ENCODE assay signal across 19 cellular contexts in the genomic region with DNA sequence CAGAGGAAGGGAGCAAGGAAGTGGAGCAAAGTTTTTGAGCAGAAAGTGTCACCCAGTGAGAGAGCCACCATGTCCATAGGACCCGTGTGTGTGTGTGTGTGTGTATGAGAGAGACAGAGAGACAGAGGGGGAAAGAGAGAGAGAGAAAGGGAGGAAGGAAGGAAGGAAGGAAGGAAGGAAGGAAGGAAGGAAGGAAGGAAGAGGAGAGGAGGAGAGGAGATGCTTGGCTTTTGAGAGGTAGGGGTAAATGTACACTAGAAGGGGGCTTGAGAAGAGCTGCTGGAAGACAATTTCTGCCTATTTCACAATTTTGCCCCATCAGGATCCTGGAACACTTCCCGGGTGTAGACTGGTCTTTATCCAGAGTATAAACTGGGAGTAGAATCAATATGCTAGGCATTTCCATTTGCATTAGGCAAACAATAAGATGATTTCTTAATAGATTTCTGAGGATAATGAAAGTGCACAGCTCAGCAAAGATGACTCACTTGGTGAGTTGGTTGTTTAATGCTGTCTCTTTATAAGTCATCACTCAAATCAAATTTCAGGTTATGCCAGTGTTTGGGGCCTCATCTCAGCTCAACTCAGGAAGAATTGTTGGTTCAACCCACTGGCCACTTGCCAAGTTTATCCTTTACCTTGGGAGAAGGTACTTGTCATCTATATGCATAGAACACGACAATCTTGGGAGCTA.
DNase-seq lines count a peak whose midpoint lies in the region; ATAC-seq, FAIRE-seq and TF ChIP-seq lines count a peak whose summit lies in the region.
"Had no signal": no experiment of that assay in that cellular context is flagged by ENCODE, and none has a peak within 500 bp of the region (broad histone marks: within the 10 kb centered on the region; RNA-seq: fewer than 3 reads in every experiment).

No MANE protein-coding gene starts in this region.

- H3K9ac ChIP-seq in IMR-90 (ENCODE audit: low read depth, low read length): no peak overlapping the region
- no peak overlapping the region for H3K9ac ChIP-seq in keratinocyte (ENCODE audit: control insufficient read depth, extremely low read depth, insufficient read depth, low read length)

- no peak overlapping the region for H2BK5ac ChIP-seq in IMR-90 (ENCODE audit: low read depth, low read length, poor library complexity, severe bottlenecking)

- TF ChIP-seq CTCF in IMR-90 (conservative IDR thresholded peaks at IDR 0.05; ENCODE audit: low read depth, low read length) (no peak), astrocyte of the spinal cord (IDR thresholded peaks at IDR 0.05; ENCODE audit: low read depth, low read length) (no peak), keratinocyte (optimal IDR thresholded peaks at IDR 0.05 in 1 of 3, IDR thresholded peaks at IDR 0.05 in 1 of 3, conservative IDR thresholded peaks at IDR 0.05 in 1 of 3; ENCODE audit: extremely low read depth in 1 of 3, insufficient read depth in 2 of 3, low read length in 3 of 3) (no peak)

- BruUV-seq in IMR-90 (replicated peaks; lab: Mats Ljungman, UMichigan): no TSS peak

- no peak overlapping the region for H3K4me3 Mint-ChIP-seq in stimulated activated effector memory CD8-positive, alpha-beta T cell treated with anti-CD3 and anti-CD28 coated beads, Interleukin-12 subunit alpha, Interleukin-12 subunit beta, amount 100 ng/mL, for 72 hours
- H3K4me3 Mint-ChIP-seq: activated CD4-positive, alpha-beta T cell treated with anti-CD3 and anti-CD28 coated beads for 36 hours; activated naive CD8-positive, alpha-beta T cell; central memory CD8-positive, alpha-beta T cell; immature natural killer cell; T-helper 2 cell treated with Interferon-gamma antibody and Interleukin-4, amounts not matched to agents 5 μg/mL and 100 μg/mL, for 36 hours had no signal

- no peak overlapping the region for H3K4me2 ChIP-seq in IMR-90 (ENCODE audit: low read depth, low read length)
- H3K4me2 ChIP-seq in keratinocyte (ENCODE audit: control insufficient read depth, extremely low read depth, insufficient read depth, low read depth, low read length): no peak overlapping the region

- in situ Hi-C loops in IMR-90 (cut with MboI; ENCODE audit: low sequenced_read_pairs) (no loop called here), astrocyte of the spinal cord (cut with HindIII; ENCODE audit: low sequenced_read_pairs) (no loop called here)

- POLR2A ChIA-PET in IMR-90 (lab: Charles Lee; ENCODE audit: unreplicated experiment): no interaction called here

- no peak overlapping the region for H3K27ac Mint-ChIP-seq in stimulated activated effector memory CD8-positive, alpha-beta T cell treated with anti-CD3 and anti-CD28 coated beads, Interleukin-12 subunit alpha, Interleukin-12 subunit beta, amount 100 ng/mL, for 72 hours
- H3K27ac Mint-ChIP-seq: activated CD4-positive, alpha-beta T cell treated with anti-CD3 and anti-CD28 coated beads for 36 hours; activated naive CD8-positive, alpha-beta T cell; immature natural killer cell; T-helper 2 cell treated with Interferon-gamma antibody and Interleukin-4, amounts not matched to agents 5 μg/mL and 100 μg/mL, for 36 hours had no signal

- no peaks in the 10 kb centered on the region for H3K79me2 ChIP-seq in keratinocyte (ENCODE audit: control insufficient read depth, insufficient read depth, low read length)

- no peak overlapping the region for H4K8ac ChIP-seq in IMR-90 (ENCODE audit: low read depth in 2 of 2, low read length in 2 of 2)

- peak; percentile 72 for FAIRE-seq in keratinocyte (lab: Jason Lieb, UNC)
- FAIRE-seq: H1 had no signal

- TF ChIP-seq POLR2A in IMR-90 (IDR thresholded peaks at IDR 0.05; ENCODE audit: low read depth, low read length): no peak

- ATAC-seq in IMR-90 (ENCODE audit: low read depth) (no peak), GM18868 (IDR thresholded peaks at IDR 0.05; ENCODE audit: unreplicated experiment) (no peak)
- no peak for ATAC-seq in stimulated activated effector memory CD8-positive, alpha-beta T cell treated with anti-CD3 and anti-CD28 coated beads, Interleukin-12 subunit alpha, Interleukin-12 subunit beta, amount 100 ng/mL, for 72 hours
- ATAC-seq: activated CD4-positive, alpha-beta T cell treated with anti-CD3 and anti-CD28 coated beads for 36 hours; Panc1; sciatic nerve had no signal

- H3K4me3 ChIP-seq in IMR-90 (ENCODE audit: insufficient read depth, low read depth, low read length) (no peak overlapping the region), astrocyte of the spinal cord (ENCODE audit: low read depth, low read length) (no peak overlapping the region), keratinocyte (ENCODE audit: control insufficient read depth in 2 of 3, extremely low read depth in 1 of 3, insufficient read depth in 2 of 3, low read depth in 1 of 3, low read length in 3 of 3) (no peak overlapping the region)
- H3K4me3 ChIP-seq: tibial nerve had no signal

- no peaks in the 10 kb centered on the region; the same call in 1 of the 2 replicates for H3K27me3 ChIP-seq in IMR-90 (ENCODE audit: control insufficient read depth, insufficient read depth, low read length)
- H3K27me3 ChIP-seq in keratinocyte (ENCODE audit: control insufficient read depth, extremely low read depth, insufficient read depth, low read length): no peaks in the 10 kb centered on the region
- H3K27me3 ChIP-seq: tibial nerve had no signal

- H3K36me3 ChIP-seq in IMR-90 (ENCODE audit: control insufficient read depth, insufficient read depth, low read length) (no peaks in the 10 kb centered on the region), keratinocyte (ENCODE audit: control insufficient read depth in 2 of 2, extremely low read depth in 1 of 2, insufficient read depth in 2 of 2, low read length in 2 of 2) (no peaks in the 10 kb centered on the region)
- H3K36me3 ChIP-seq: tibial nerve had no signal

- dilution Hi-C loops in IMR-90 (cut with HindIII; ENCODE audit: low sequenced_read_pairs, unreplicated experiment) (no loop called here), keratinocyte (cut with MboI; ENCODE audit: extremely low pct_ligation_motif_present, low sequenced_read_pairs) (no loop called here)

- no peaks in the 10 kb centered on the region for H3K9me3 ChIP-seq in IMR-90 (ENCODE audit: control insufficient read depth, insufficient read depth, low read length)
- no peaks in the 10 kb centered on the region for H3K9me3 ChIP-seq in keratinocyte (ENCODE audit: control insufficient read depth, low read depth, low read length)
- H3K9me3 ChIP-seq: tibial nerve had no signal

- H4K5ac ChIP-seq in IMR-90 (ENCODE audit: low read depth, low read length): no peak overlapping the region

- H3K9me3 Mint-ChIP-seq in stimulated activated effector memory CD8-positive, alpha-beta T cell treated with anti-CD3 and anti-CD28 coated beads, Interleukin-12 subunit alpha, Interleukin-12 subunit beta, amount 100 ng/mL, for 72 hours: peaks cover 4% of the 10 kb centered on the region

- DNase-seq in AG08395 (ENCODE audit: low spot score): peak; percentile 7
- DNase-seq in IMR-90: peak; percentile 19
- peak; percentile 40 for DNase-seq in astrocyte of the spinal cord (ENCODE audit: low read depth, low spot score)
- DNase-seq in keratinocyte (ENCODE audit: low read depth, low spot score): peak; percentile 2
- DNase-seq in stimulated activated effector memory CD8-positive, alpha-beta T cell treated with anti-CD3 and anti-CD28 coated beads, Interleukin-12 subunit alpha, Interleukin-12 subunit beta, amount 100 ng/mL, for 72 hours (ENCODE audit: low spot score in 2 of 2): no peak
- no peak for DNase-seq in hippocampal formation (lab: John Stamatoyannopoulos, UW)
- DNase-seq in T-helper 1 cell: no peak
- DNase-seq: activated CD4-positive, alpha-beta T cell treated with anti-CD3 and anti-CD28 coated beads for 36 hours; immature natural killer cell; NCI-H1105 treated with DMSO at 0.1 percent for 48 hours; stimulated activated CD4-positive, alpha-beta T cell treated with anti-CD3 and anti-CD28 coated beads, Interleukin-4, amount 100 ng/mL, for 1 hour had no signal

- H3K4ac ChIP-seq in IMR-90 (ENCODE audit: low read depth, low read length): no peak overlapping the region

- no peak overlapping the region; the same call in 1 of the 2 replicates for H2AK5ac ChIP-seq in IMR-90 (ENCODE audit: low read depth, low read length)

- no peak overlapping the region for H2BK20ac ChIP-seq in IMR-90 (ENCODE audit: low read depth, low read length)

- intact Hi-C loops in IMR-90 (cut with micrococcal nuclease): no loop called here

- no peak overlapping the region for H3K23ac ChIP-seq in IMR-90 (ENCODE audit: low read depth, low read length)

- no peaks in the 10 kb centered on the region for H3K4me1 Mint-ChIP-seq in stimulated activated effector memory CD8-positive, alpha-beta T cell treated with anti-CD3 and anti-CD28 coated beads, Interleukin-12 subunit alpha, Interleukin-12 subunit beta, amount 100 ng/mL, for 72 hours
- H3K4me1 Mint-ChIP-seq: activated CD4-positive, alpha-beta T cell treated with anti-CD3 and anti-CD28 coated beads for 36 hours; central memory CD8-positive, alpha-beta T cell; immature natural killer cell had no signal

- WGBS in IMR-90 (ENCODE audit: extremely low coverage in 2 of 2, insufficient read length in 1 of 2), 2 experiments: 100% methylated on average over 1 of the region's 3 CpGs; no CpG with 5 or more reads in 1 of the 2 experiments

- no peak overlapping the region for H3K56ac ChIP-seq in IMR-90 (ENCODE audit: extremely low read depth, insufficient read depth, low read length)

- H2BK15ac ChIP-seq in IMR-90 (ENCODE audit: low read depth, low read length): no peak overlapping the region

- H3K27ac ChIP-seq in IMR-90 (ENCODE audit: insufficient read depth, low read length) (no peak overlapping the region), keratinocyte (ENCODE audit: control insufficient read depth, insufficient read depth, low read length) (no peak overlapping the region)
- H3K27ac ChIP-seq: tibial nerve had no signal

- CTCF ChIA-PET in IMR-90 (lab: Yijun Ruan, JAX): no interaction called here

- H2BK120ac ChIP-seq in IMR-90 (ENCODE audit: low read depth, low read length): no peak overlapping the region

- H4K91ac ChIP-seq in IMR-90 (ENCODE audit: insufficient read depth, low read depth, low read length): no peak overlapping the region

- no peaks in the 10 kb centered on the region for H3K36me3 Mint-ChIP-seq in stimulated activated effector memory CD8-positive, alpha-beta T cell treated with anti-CD3 and anti-CD28 coated beads, Interleukin-12 subunit alpha, Interleukin-12 subunit beta, amount 100 ng/mL, for 72 hours
- H3K36me3 Mint-ChIP-seq: activated naive CD8-positive, alpha-beta T cell; immature natural killer cell had no signal

- H2AK9ac ChIP-seq in IMR-90 (replicated peaks; ENCODE audit: low read depth, low read length, poor library complexity): no peak overlapping the region

- no peaks in the 10 kb centered on the region for H3K9me1 ChIP-seq in IMR-90 (ENCODE audit: insufficient read depth, low read length)
- no peaks in the 10 kb centered on the region for H3K9me1 ChIP-seq in keratinocyte (ENCODE audit: control insufficient read depth, extremely low read depth, insufficient read depth, low read length)

- no peaks in the 10 kb centered on the region for H3K79me1 ChIP-seq in IMR-90 (ENCODE audit: low read depth in 1 of 2, low read length in 2 of 2)

- no peak overlapping the region for H3K14ac ChIP-seq in IMR-90 (replicated peaks; ENCODE audit: low read depth, low read length)

- no peak overlapping the region for H3K18ac ChIP-seq in IMR-90 (ENCODE audit: low read depth, low read length)

- H4K20me1 ChIP-seq in IMR-90 (ENCODE audit: insufficient read depth, low read length): no peaks in the 10 kb centered on the region
- no peaks in the 10 kb centered on the region for H4K20me1 ChIP-seq in keratinocyte (ENCODE audit: control insufficient read depth, extremely low read depth, insufficient read depth, low read length)

- no peaks in the 10 kb centered on the region for H3K4me1 ChIP-seq in IMR-90 (ENCODE audit: control insufficient read depth, insufficient read depth, low read length)
- peaks cover 9% of the 10 kb centered on the region for H3K4me1 ChIP-seq in keratinocyte (ENCODE audit: control insufficient read depth, extremely low read depth, insufficient read depth, low read length)

- H2AFZ ChIP-seq in IMR-90 (replicated peaks; ENCODE audit: low read length, poor library complexity): no peak overlapping the region
- H2AFZ ChIP-seq in keratinocyte (ENCODE audit: control insufficient read depth, low read length): no peak overlapping the region

- TF ChIP-seq RAD21 in IMR-90 (IDR thresholded peaks at IDR 0.05; ENCODE audit: low read length): no peak

Comparison
In these comparisons a context has a peak if more than half of its experiments do, and no peak if none do; other contexts are left out.
1. DNase-seq: peak in AG08395 (single experiment), IMR-90 (single experiment), astrocyte of the spinal cord (single experiment) and keratinocyte (single experiment); none in stimulated activated effector memory CD8-positive, alpha-beta T cell treated with anti-CD3 and anti-CD28 coated beads, Interleukin-12 subunit alpha, Interleukin-12 subunit beta, amount 100 ng/mL, for 72 hours (0 of 2), hippocampal formation (0 of 2) and T-helper 1 cell (0 of 5).